27 cellular contexts compared by ENCODE assay signal in genomic region chr3:99708207-99708745, GRCh38.
A peak's percentile ranks its signal among the peaks of the same experiment; 100 is the strongest.
DNase-seq lines count a peak whose midpoint lies in the region; ATAC-seq, FAIRE-seq and TF ChIP-seq lines count a peak whose summit lies in the region.
"Had no signal": no experiment of that assay in that cellular context is flagged by ENCODE, and none has a peak within 500 bp of the region (broad histone marks: within the 10 kb centered on the region; RNA-seq: fewer than 3 reads in every experiment).

No MANE protein-coding gene starts in this region.

- no peak overlapping the region for H3K23ac ChIP-seq in mesenchymal stem cell (ENCODE audit: low read length in 2 of 2)

- no peak for TF ChIP-seq EP300 in HepG2 (IDR thresholded peaks at IDR 0.05; ENCODE audit: low read depth in 2 of 2, low read length in 2 of 2)
- no peak for TF ChIP-seq EP300 in HepG2 (CRISPR knock-in tag; IDR thresholded peaks at IDR 0.05; ENCODE audit: borderline replicate concordance)

- H3K79me2 ChIP-seq in HepG2 (ENCODE audit: insufficient read depth, low read length) (no peaks in the 10 kb centered on the region), endothelial cell of umbilical vein (ENCODE audit: control insufficient read depth, insufficient read depth, low read length) (peaks cover 2% of the 10 kb centered on the region)

- H3K4me1 Mint-ChIP-seq in Calu3 (ENCODE audit: low read depth, unreplicated experiment) (no peaks in the 10 kb centered on the region), endothelial cell (ENCODE audit: unreplicated experiment) (no peaks in the 10 kb centered on the region)
- no peaks in the 10 kb centered on the region for H3K4me1 Mint-ChIP-seq in activated CD8-positive, alpha-beta T cell treated with anti-CD3 and anti-CD28 coated beads, Interleukin-2, amount 10 ng/mL, durations not matched to agents 7 days and 5 days (ENCODE audit: low read depth)

- H3K36me3 ChIP-seq in HepG2 (replicated peaks in 1 of 2; ENCODE audit: control insufficient read depth in 1 of 2, insufficient read depth in 2 of 2, low read length in 2 of 2) = no peaks in the 10 kb centered on the region
- no peaks in the 10 kb centered on the region for H3K36me3 ChIP-seq in right lobe of liver
- peaks cover 12 to 23% of the 10 kb centered on the region in 2 experiments for H3K36me3 ChIP-seq in endothelial cell of umbilical vein (ENCODE audit: control insufficient read depth in 2 of 2, extremely low read depth in 1 of 2, insufficient read depth in 2 of 2, low read length in 2 of 2)
- peaks cover 0 to 9% of the 10 kb centered on the region in 2 experiments for H3K36me3 ChIP-seq in mesenchymal stem cell (ENCODE audit: control insufficient read depth in 1 of 2, insufficient read depth in 2 of 2, low read depth in 1 of 2, low read length in 2 of 2)
- H3K36me3 ChIP-seq: ovary, stomach, vagina had no signal

- TF ChIP-seq RAD21 in HepG2 (CRISPR knock-in tag; IDR thresholded peaks at IDR 0.05) = no peak

- ATAC-seq in HepG2 (no peak), right lobe of liver (no peak)
- no peak for ATAC-seq in activated CD8-positive, alpha-beta T cell treated with anti-CD3 and anti-CD28 coated beads, Interleukin-2, amount 10 ng/mL, durations not matched to agents 7 days and 5 days
- ATAC-seq: A549, body of pancreas had no signal

- H3K27me3 Mint-ChIP-seq in Calu3 (ENCODE audit: unreplicated experiment) (no peaks in the 10 kb centered on the region), endothelial cell (ENCODE audit: unreplicated experiment) (no peaks in the 10 kb centered on the region)
- peaks cover 8% of the 10 kb centered on the region for H3K27me3 Mint-ChIP-seq in activated CD8-positive, alpha-beta T cell treated with anti-CD3 and anti-CD28 coated beads, Interleukin-2, amount 10 ng/mL, durations not matched to agents 7 days and 5 days (ENCODE audit: low read depth)

- no peak for TF ChIP-seq POLR2A in HepG2 (IDR thresholded peaks at IDR 0.05; ENCODE audit: insufficient read depth in 1 of 2, low read depth in 2 of 2, low read length in 2 of 2)
- no peak for TF ChIP-seq POLR2A in right lobe of liver (IDR thresholded peaks at IDR 0.05)
- TF ChIP-seq POLR2A in endothelial cell of umbilical vein (IDR thresholded peaks at IDR 0.05; ENCODE audit: low read depth, low read length) = no peak

- in situ Hi-C loops in HepG2 (cut with HindIII; ENCODE audit: extremely low pct_ligation_motif_present, low pct_unique_long_range_greater_than_20kb) = no loop called here

- WGBS in HepG2 (ENCODE audit: low lambda C conversion rate) = 0% methylated on average over 4 of the region's 4 CpGs
- 56% methylated on average over 4 of the region's 4 CpGs for WGBS in right lobe of liver (ENCODE audit: insufficient coverage, low coverage, low lambda C conversion rate, missing lambda C conversion rate)
- 86% methylated on average over 4 of the region's 4 CpGs for WGBS in mesenchymal stem cell

- H3K4ac ChIP-seq in mesenchymal stem cell (ENCODE audit: low read depth in 1 of 2, low read length in 2 of 2) = no peak overlapping the region

- POLR2A ChIA-PET in HepG2 (lab: Yijun Ruan, JAX) (no interaction called here), endothelial cell of umbilical vein (lab: Charles Lee) (interaction anchor here (0.8 kb wide), 1 partner anchor 110 kb away, joined by 4 read pairs; no protein-coding TSS in a partner anchor)
- POLR2A ChIA-PET in activated CD8-positive, alpha-beta T cell treated with anti-CD3 and anti-CD28 coated beads, Interleukin-2, amount 10 ng/mL, durations not matched to agents 7 days and 5 days (lab: Charles Lee) = no interaction called here

- H3K36me3 Mint-ChIP-seq in Calu3 (ENCODE audit: insufficient read depth, unreplicated experiment) = no peaks in the 10 kb centered on the region
- H3K36me3 Mint-ChIP-seq in activated CD8-positive, alpha-beta T cell treated with anti-CD3 and anti-CD28 coated beads, Interleukin-2, amount 10 ng/mL, durations not matched to agents 7 days and 5 days (ENCODE audit: low read depth) = no peaks in the 10 kb centered on the region
- H3K36me3 Mint-ChIP-seq in endothelial cell (ENCODE audit: low read depth, unreplicated experiment) = no peaks in the 10 kb centered on the region

- CTCF ChIA-PET in HepG2 (lab: Yijun Ruan, JAX; ENCODE audit: low intra/inter-chr PET ratio, low total read pairs) (no interaction called here), endothelial cell of umbilical vein (lab: Charles Lee) (no interaction called here), Calu3 (lab: Charles Lee) (no interaction called here)
- CTCF ChIA-PET in activated CD8-positive, alpha-beta T cell treated with anti-CD3 and anti-CD28 coated beads, Interleukin-2, amount 10 ng/mL, durations not matched to agents 7 days and 5 days (lab: Charles Lee) = no interaction called here

- H3K27ac Mint-ChIP-seq in Calu3 (ENCODE audit: unreplicated experiment) = no peak overlapping the region
- no peak overlapping the region for H3K27ac Mint-ChIP-seq in activated CD8-positive, alpha-beta T cell treated with anti-CD3 and anti-CD28 coated beads, Interleukin-2, amount 10 ng/mL, durations not matched to agents 7 days and 5 days
- H3K27ac Mint-ChIP-seq in endothelial cell (ENCODE audit: unreplicated experiment) = no peak overlapping the region
- H3K27ac Mint-ChIP-seq: dendritic cell treated with granulocyte-macrophage colony-stimulating factor and Interleukin-4, amounts not matched to agents 40 ng/mL and 50 ng/mL, for 4 days had no signal

- H3K9me3 ChIP-seq in HepG2 (ENCODE audit: low read length) (no peaks in the 10 kb centered on the region), right lobe of liver (no peaks in the 10 kb centered on the region), endothelial cell of umbilical vein (replicated peaks; ENCODE audit: control insufficient read depth, insufficient read depth, low read length) (no peaks in the 10 kb centered on the region), mesenchymal stem cell (ENCODE audit: control insufficient read depth, low read length) (no peaks in the 10 kb centered on the region)
- H3K9me3 ChIP-seq: A549, body of pancreas, ovary, stomach, vagina had no signal

- DNase-seq in HepG2 (ENCODE audit: low spot score) (no peak), right lobe of liver (no peak), endothelial cell of umbilical vein (ENCODE audit: low read depth, low spot score) (no peak), mesenchymal stem cell (no peak), Calu3 (no peak), NCI-H2081 treated with DMSO at 0.1 percent for 48 hours (lab: John Stamatoyannopoulos, UW) (no peak), endothelial cell (ENCODE audit: low spot score) (no peak)
- no peak for DNase-seq in activated CD8-positive, alpha-beta T cell treated with anti-CD3 and anti-CD28 coated beads, Interleukin-2, amount 10 ng/mL, durations not matched to agents 7 days and 5 days
- DNase-seq: activated CD4-positive, alpha-beta T cell treated with anti-CD3 and anti-CD28 coated beads, Interleukin-2, amount 50 U/mL, for 4 hours; activated naive CD4-positive, alpha-beta T cell treated with Interleukin-2 at 50 U/mL for 16 hours; activated T-cell treated with anti-CD3 and anti-CD28 coated beads for 4 hours; body of pancreas; GF-D8; NCI-H1417 treated with DMSO at 0.1 percent for 48 hours; NCI-H748 treated with DMSO at 0.1 percent for 48 hours; SHP77 treated with DMSO at 0.1 percent for 48 hours; stimulated activated CD4-positive, alpha-beta T cell treated with anti-CD3 and anti-CD28 coated beads, Interleukin-4, amount 100 ng/mL, for 1 hour; stomach had no signal

- H3K27ac ChIP-seq in HepG2 (ENCODE audit: extremely low read length, insufficient read depth, low read length) (no peak overlapping the region), right lobe of liver (no peak overlapping the region), endothelial cell of umbilical vein (ENCODE audit: insufficient read depth, low read depth, low read length) (no peak overlapping the region), mesenchymal stem cell (ENCODE audit: low read length, poor library complexity, severe bottlenecking) (peak overlapping the region; percentile 65)
- H3K27ac ChIP-seq: A549, body of pancreas, C4-2B, ovary, stomach, vagina, VCaP had no signal

- no peak overlapping the region for H3K14ac ChIP-seq in mesenchymal stem cell (ENCODE audit: low read length in 2 of 2)

- no peak for FAIRE-seq in HepG2 (lab: Jason Lieb, UNC)
- FAIRE-seq in endothelial cell of umbilical vein (lab: Jason Lieb, UNC) = no peak
- FAIRE-seq: A549, H54, HTR-8/SVneo had no signal

- no peak overlapping the region for H3K18ac ChIP-seq in mesenchymal stem cell (ENCODE audit: low read depth in 1 of 2, low read length in 2 of 2)

- H3K4me2 ChIP-seq in HepG2 (ENCODE audit: low read depth, low read length) (no peak overlapping the region), endothelial cell of umbilical vein (ENCODE audit: insufficient read depth, low read length) (no peak overlapping the region), mesenchymal stem cell (ENCODE audit: low read length, poor library complexity, severe bottlenecking) (no peak overlapping the region)
- H3K4me2 ChIP-seq: A549 had no signal

- H2BK5ac ChIP-seq in mesenchymal stem cell (ENCODE audit: low read depth, low read length, poor library complexity, severe bottlenecking) = no peak overlapping the region

- H3K4me3 Mint-ChIP-seq in Calu3 (ENCODE audit: low read depth, unreplicated experiment) (no peak overlapping the region), endothelial cell (ENCODE audit: unreplicated experiment) (no peak overlapping the region)
- no peak overlapping the region for H3K4me3 Mint-ChIP-seq in activated CD8-positive, alpha-beta T cell treated with anti-CD3 and anti-CD28 coated beads, Interleukin-2, amount 10 ng/mL, durations not matched to agents 7 days and 5 days
- H3K4me3 Mint-ChIP-seq: dendritic cell treated with granulocyte-macrophage colony-stimulating factor and Interleukin-4, amounts not matched to agents 40 ng/mL and 50 ng/mL, for 4 days had no signal

- no peak overlapping the region for H2BK15ac ChIP-seq in mesenchymal stem cell (ENCODE audit: low read depth, poor library complexity, severe bottlenecking)

- H3K79me1 ChIP-seq in mesenchymal stem cell (replicated peaks; ENCODE audit: low read length, poor library complexity, severe bottlenecking) = peaks cover 8% of the 10 kb centered on the region

- H4K91ac ChIP-seq in mesenchymal stem cell (ENCODE audit: low read length) = no peak overlapping the region

- no peak overlapping the region for H2BK120ac ChIP-seq in mesenchymal stem cell (ENCODE audit: low read depth, low read length)

- H3K9ac ChIP-seq in HepG2 (ENCODE audit: insufficient read depth, low read depth, low read length) = no peak overlapping the region
- no peak overlapping the region for H3K9ac ChIP-seq in endothelial cell of umbilical vein (replicated peaks; ENCODE audit: extremely low read depth, insufficient read depth, low read length)
- no peak overlapping the region for H3K9ac ChIP-seq in mesenchymal stem cell (ENCODE audit: low read length)

- H3K27me3 ChIP-seq in HepG2 (ENCODE audit: control insufficient read depth in 1 of 2, insufficient read depth in 2 of 2, low read length in 2 of 2) (peaks cover 0 to 4% of the 10 kb centered on the region in 2 experiments; a peak in 1 of 5 replicates), right lobe of liver (no peaks in the 10 kb centered on the region), endothelial cell of umbilical vein (ENCODE audit: control insufficient read depth in 2 of 2, insufficient read depth in 2 of 2, low read length in 2 of 2) (no peaks in the 10 kb centered on the region), mesenchymal stem cell (ENCODE audit: control insufficient read depth in 1 of 2, insufficient read depth in 1 of 2, low read length in 2 of 2) (no peaks in the 10 kb centered on the region)
- H3K27me3 ChIP-seq: body of pancreas, ovary, vagina had no signal

- no peaks in the 10 kb centered on the region for H3K9me1 ChIP-seq in endothelial cell of umbilical vein (replicated peaks; ENCODE audit: control insufficient read depth, extremely low read depth, insufficient read depth, low read length)

- H3K9me3 Mint-ChIP-seq in Calu3 (ENCODE audit: low read depth, unreplicated experiment) (no peaks in the 10 kb centered on the region), endothelial cell (ENCODE audit: unreplicated experiment) (no peaks in the 10 kb centered on the region)
- no peaks in the 10 kb centered on the region for H3K9me3 Mint-ChIP-seq in activated CD8-positive, alpha-beta T cell treated with anti-CD3 and anti-CD28 coated beads, Interleukin-2, amount 10 ng/mL, durations not matched to agents 7 days and 5 days (ENCODE audit: insufficient read depth)
- H3K9me3 Mint-ChIP-seq: dendritic cell treated with granulocyte-macrophage colony-stimulating factor and Interleukin-4, amounts not matched to agents 40 ng/mL and 50 ng/mL, for 4 days had no signal

- no TSS peak for BruUV-seq in HepG2 (replicated peaks; lab: Mats Ljungman, UMichigan)
- no TSS peak for BruUV-seq in endothelial cell of umbilical vein (replicated peaks; lab: Mats Ljungman, UMichigan)
- no TSS peak for BruUV-seq in Calu3 (replicated peaks; lab: Mats Ljungman, UMichigan)

- H2AFZ ChIP-seq in HepG2 (ENCODE audit: low read length) (no peak overlapping the region), endothelial cell of umbilical vein (ENCODE audit: low read depth, low read length) (no peak overlapping the region), mesenchymal stem cell (ENCODE audit: low read depth, low read length) (no peak overlapping the region)

- dilution Hi-C loops in endothelial cell of umbilical vein (cut with MboI; ENCODE audit: extremely low pct_ligation_motif_present, low sequenced_read_pairs) = no loop called here

- no peak overlapping the region for H2BK12ac ChIP-seq in mesenchymal stem cell (ENCODE audit: low read length in 2 of 2)

- intact Hi-C loops in HepG2 (cut with micrococcal nuclease; ENCODE audit: unreplicated experiment) = no loop called here
- intact Hi-C loops in right lobe of liver (cut with DNase I) = no loop called here
- intact Hi-C loops in endothelial cell of umbilical vein (cut with micrococcal nuclease) = no loop called here
- intact Hi-C loops in Calu3 (cut with micrococcal nuclease; ENCODE audit: unreplicated experiment) = no loop called here

- H4K20me1 ChIP-seq in HepG2 (ENCODE audit: insufficient read depth, low read length) (no peaks in the 10 kb centered on the region), endothelial cell of umbilical vein (replicated peaks; ENCODE audit: control insufficient read depth, extremely low read depth, insufficient read depth, low read length) (no peaks in the 10 kb centered on the region)

- TF ChIP-seq CTCF in HepG2 (CRISPR knock-in tag; IDR thresholded peaks at IDR 0.05) (no peak), right lobe of liver (IDR thresholded peaks at IDR 0.05) (no peak), endothelial cell of umbilical vein (IDR thresholded peaks at IDR 0.05; ENCODE audit: extremely low read depth in 1 of 2, insufficient read depth in 1 of 2, low read depth in 1 of 2, low read length in 2 of 2) (no peak), Calu3 (IDR thresholded peaks at IDR 0.05; ENCODE audit: unreplicated experiment) (no peak), endothelial cell (IDR thresholded peaks at IDR 0.05; ENCODE audit: unreplicated experiment) (no peak)

- H3K4me1 ChIP-seq in HepG2 (ENCODE audit: insufficient read depth, low read length) = no peaks in the 10 kb centered on the region
- H3K4me1 ChIP-seq in right lobe of liver = no peaks in the 10 kb centered on the region
- peaks cover 30% of the 10 kb centered on the region for H3K4me1 ChIP-seq in endothelial cell of umbilical vein (ENCODE audit: control insufficient read depth, extremely low read depth, insufficient read depth, low read length)
- H3K4me1 ChIP-seq in mesenchymal stem cell (ENCODE audit: control insufficient read depth, insufficient read depth, low read depth, low read length) = peaks cover 5% of the 10 kb centered on the region
- H3K4me1 ChIP-seq: A549, body of pancreas, stomach, vagina had no signal

- H3K4me3 ChIP-seq in HepG2 (replicated peaks in 1 of 3; ENCODE audit: insufficient read depth in 1 of 3, low read depth in 2 of 3, low read length in 3 of 3) (no peak overlapping the region), right lobe of liver (no peak overlapping the region), endothelial cell of umbilical vein (replicated peaks in 1 of 3; ENCODE audit: insufficient read depth in 1 of 3, low read depth in 1 of 3, low read length in 3 of 3) (no peak overlapping the region), mesenchymal stem cell (ENCODE audit: insufficient read depth in 1 of 2, low read depth in 1 of 2, low read length in 2 of 2) (no peak overlapping the region)
- H3K4me3 ChIP-seq: A549, body of pancreas, ovary, skin epidermis, stomach, vagina had no signal

- no peak overlapping the region for H4K8ac ChIP-seq in mesenchymal stem cell (ENCODE audit: low read length)

- H2AK5ac ChIP-seq in mesenchymal stem cell (ENCODE audit: low read length, severe bottlenecking) = no peak overlapping the region
